ENCODE assay signal across 16 cellular contexts in the genomic region with DNA sequence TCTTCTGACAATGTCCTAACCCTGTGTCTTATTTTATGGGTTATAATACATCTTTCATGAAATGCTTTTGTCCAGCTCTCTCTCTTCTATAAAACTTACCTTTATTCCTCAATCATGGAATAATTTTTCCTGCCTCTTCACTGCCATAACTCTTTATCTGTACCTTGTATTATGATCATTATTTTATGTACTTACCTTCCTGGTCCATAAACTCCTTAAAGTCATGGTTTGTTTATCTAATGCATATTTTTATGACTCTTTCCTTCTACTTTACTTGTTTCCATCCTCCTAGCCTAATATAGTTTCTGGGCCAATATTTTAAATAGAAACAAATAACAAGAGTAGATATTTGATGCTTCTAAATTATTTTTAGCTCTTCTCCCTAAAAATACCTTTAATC.
"Had no signal": no experiment of that assay in that cellular context is flagged by ENCODE, and none has a peak within 500 bp of the region (broad histone marks: within the 10 kb centered on the region; RNA-seq: fewer than 3 reads in every experiment).

No MANE protein-coding gene starts in this region.

- H3K4me1 ChIP-seq: prostate gland had no signal

- H3K36me3 ChIP-seq: prostate gland had no signal

- DNase-seq: activated CD4-positive, CD25-positive, alpha-beta regulatory T cell; activated gamma-delta T cell treated with Interleukin-2 at 50 U/mL for 16 hours; activated naive CD8-positive, alpha-beta T cell treated with anti-CD3 and anti-CD28 coated beads, Interleukin-2, amount 10 ng/mL, durations not matched to agents 7 days and 5 days; activated T-cell treated with anti-CD3 and anti-CD28 coated beads, Interleukin-2, amount 50 U/mL, for 24 hours; central memory CD4-positive, alpha-beta T cell; effector memory CD4-positive, alpha-beta T cell; hippocampal formation; naive thymus-derived CD8-positive, alpha-beta T cell; sigmoid colon; SK-N-SH; stimulated activated CD4-positive, alpha-beta T cell treated with anti-CD3 and anti-CD28 coated beads, Interleukin-12 subunit alpha, Interleukin-12 subunit beta, amount 100 ng/mL, for 4 hours; stimulated activated CD4-positive, alpha-beta T cell treated with anti-CD3 and anti-CD28 coated beads, Interleukin-4, amount 100 ng/mL, for 1 hour; stimulated activated CD8-positive, alpha-beta memory T cell treated with anti-CD3 and anti-CD28 coated beads, Interleukin-4, amount 100 ng/mL, for 48 hours had no signal

- H3K27me3 Mint-ChIP-seq: activated naive CD8-positive, alpha-beta T cell treated with anti-CD3 and anti-CD28 coated beads, Interleukin-2, amount 10 ng/mL, durations not matched to agents 7 days and 5 days; activated T-cell treated with anti-CD3 and anti-CD28 coated beads, Interleukin-2, amount 50 U/mL, for 24 hours; naive thymus-derived CD8-positive, alpha-beta T cell; stimulated activated naive CD8-positive, alpha-beta T cell treated with anti-CD3 and anti-CD28 coated beads, Interleukin-15, Interleukin-2, amounts not matched to agents 100 ng/mL and 50 ng/mL, for 24 hours had no signal

- H3K4me2 ChIP-seq: SK-N-SH had no signal

- H3K9ac ChIP-seq: SK-N-SH had no signal

- H3K27ac ChIP-seq: epithelial cell of prostate, prostate gland had no signal

- ATAC-seq: naive thymus-derived CD8-positive, alpha-beta T cell had no signal

- H3K9me3 Mint-ChIP-seq: activated naive CD8-positive, alpha-beta T cell treated with anti-CD3 and anti-CD28 coated beads, Interleukin-2, amount 10 ng/mL, durations not matched to agents 7 days and 5 days; activated T-cell treated with anti-CD3 and anti-CD28 coated beads, Interleukin-2, amount 50 U/mL, for 24 hours; naive thymus-derived CD8-positive, alpha-beta T cell; stimulated activated naive CD8-positive, alpha-beta T cell treated with anti-CD3 and anti-CD28 coated beads, Interleukin-15, Interleukin-2, amounts not matched to agents 100 ng/mL and 50 ng/mL, for 24 hours had no signal

- H3K9me3 ChIP-seq: prostate gland, sigmoid colon, SK-N-SH had no signal

- H3K27ac Mint-ChIP-seq: activated naive CD8-positive, alpha-beta T cell treated with anti-CD3 and anti-CD28 coated beads, Interleukin-2, amount 10 ng/mL, durations not matched to agents 7 days and 5 days; activated T-cell treated with anti-CD3 and anti-CD28 coated beads, Interleukin-2, amount 50 U/mL, for 24 hours; stimulated activated naive CD8-positive, alpha-beta T cell treated with anti-CD3 and anti-CD28 coated beads, Interleukin-15, Interleukin-2, amounts not matched to agents 100 ng/mL and 50 ng/mL, for 24 hours had no signal

- H3K27me3 ChIP-seq: sigmoid colon had no signal

- H3K4me3 ChIP-seq: prostate gland, sigmoid colon had no signal

- H3K4me3 Mint-ChIP-seq: activated naive CD8-positive, alpha-beta T cell treated with anti-CD3 and anti-CD28 coated beads, Interleukin-2, amount 10 ng/mL, durations not matched to agents 7 days and 5 days; activated T-cell treated with anti-CD3 and anti-CD28 coated beads, Interleukin-2, amount 50 U/mL, for 24 hours; naive thymus-derived CD8-positive, alpha-beta T cell; stimulated activated naive CD8-positive, alpha-beta T cell treated with anti-CD3 and anti-CD28 coated beads, Interleukin-15, Interleukin-2, amounts not matched to agents 100 ng/mL and 50 ng/mL, for 24 hours had no signal
